ENCODE assay signal across 8 cellular contexts in genomic region chr19:39031368-39032163, GRCh38. TPM values are rescaled to one million over a fixed set of nuclear protein-coding genes. Genes with fewer than 3 reads are reported as not detected.
DNase-seq lines count a peak whose midpoint lies in the region; ATAC-seq, FAIRE-seq and TF ChIP-seq lines count a peak whose summit lies in the region.

No MANE protein-coding gene starts in this region.

- 0 to 1% (median 1%) methylated on average over 39 to 58 of the region's 58 CpGs for WGBS in small intestine, 3 donors

- peak; percentile 85 for ATAC-seq in GM21825 (IDR thresholded peaks at IDR 0.05; ENCODE audit: unreplicated experiment)
- ATAC-seq in WTC11, result peak; percentile 85
- no peak for ATAC-seq in GM18907 (IDR thresholded peaks at IDR 0.05; ENCODE audit: unreplicated experiment)

- H3K9ac ChIP-seq in BLaER1, result peak overlapping the region; percentile 73

- H3K27me3 Mint-ChIP-seq in WTC11 (ENCODE audit: low read depth), result peaks cover 9% of the 10 kb centered on the region

- peaks cover 22% of the 10 kb centered on the region for H3K27me3 ChIP-seq in BLaER1
- H3K27me3 ChIP-seq in bronchial epithelial cell (ENCODE audit: control insufficient read depth, insufficient read depth, low read length), result no peaks in the 10 kb centered on the region
- no peaks in the 10 kb centered on the region for H3K27me3 ChIP-seq in small intestine (ENCODE audit: control insufficient read depth in 2 of 2, insufficient read depth in 2 of 2, low read length in 2 of 2)

- H3K36me3 Mint-ChIP-seq in WTC11, result peaks cover 22% of the 10 kb centered on the region

- no peak for FAIRE-seq in bronchial epithelial cell (lab: Jason Lieb, UNC)
- no peak for FAIRE-seq in small intestine (lab: Jason Lieb, UNC)

- H3K4me1 Mint-ChIP-seq in WTC11, result peaks cover 11% of the 10 kb centered on the region

- H3K27ac ChIP-seq in BLaER1 (peak overlapping the region; percentile 52; the same call in 1 of the 2 replicates), small intestine (ENCODE audit: low read depth in 1 of 2, low read length in 1 of 2) (peak overlapping the region in 1 of 2 donors; percentile 39)

- H3K4me1 ChIP-seq in BLaER1 (peaks cover 23% of the 10 kb centered on the region), small intestine (ENCODE audit: control insufficient read depth in 2 of 2, insufficient read depth in 1 of 2, low read depth in 1 of 2, low read length in 1 of 2) (no peaks in the 10 kb centered on the region)

- peak overlapping the region; percentile 67 for H3K4me3 Mint-ChIP-seq in WTC11

- H4K20me1 ChIP-seq in BLaER1, result no peaks in the 10 kb centered on the region

- peak; percentile 97 to 99 for DNase-seq in NCI-H1930 (lab: John Stamatoyannopoulos, UW)
- DNase-seq in WTC11 (ENCODE audit: low spot score), result peak; percentile 99
- peak; percentile 87 for DNase-seq in bronchial epithelial cell (ENCODE audit: low read depth)
- peak; percentile 98 for DNase-seq in iPS-NIHi7 (ENCODE audit: extremely low spot score)
- peak; percentile 96 for DNase-seq in small intestine

- H3K4me3 ChIP-seq in BLaER1 (peak overlapping the region; percentile 76), bronchial epithelial cell (ENCODE audit: low read depth, low read length) (peak overlapping the region; percentile 54), small intestine (ENCODE audit: low read depth in 1 of 2, low read length in 2 of 2) (peak overlapping the region; percentile 32 to 60)

- no peak for TF ChIP-seq CTCF in WTC11 (IDR thresholded peaks at IDR 0.05)
- TF ChIP-seq CTCF in bronchial epithelial cell (IDR thresholded peaks at IDR 0.05; ENCODE audit: insufficient read depth, low read length, severe bottlenecking), result no peak

- peak overlapping the region; percentile 94 for H3K4me2 ChIP-seq in BLaER1

- POLR2A ChIA-PET in WTC11 (lab: Charles Lee), result interaction anchor here (0.6 to 1.1 kb wide), 4 partner anchors 43 to 77 kb away, joined by 3 to 6 read pairs (median 4); partner anchors contain the start of gene FBXO17

- H3K36me3 ChIP-seq in BLaER1, result no peaks in the 10 kb centered on the region
- no peaks in the 10 kb centered on the region for H3K36me3 ChIP-seq in bronchial epithelial cell (ENCODE audit: control insufficient read depth, insufficient read depth, low read length)
- no peaks in the 10 kb centered on the region for H3K36me3 ChIP-seq in small intestine (ENCODE audit: control insufficient read depth in 2 of 2, insufficient read depth in 2 of 2, low read length in 2 of 2)

- H3K27ac Mint-ChIP-seq in WTC11, result no peak overlapping the region

- CTCF ChIA-PET in WTC11 (lab: Charles Lee), result interaction anchor here (0.5 to 2.7 kb wide), 12 partner anchors 20 to 467 kb away, joined by 3 to 23 read pairs (median 3); partner anchors contain the start of genes DLL3, FBXO17, MRPS12 and SARS2

- H3K9me3 Mint-ChIP-seq in WTC11, result peaks cover 12% of the 10 kb centered on the region

- peaks cover 7% of the 10 kb centered on the region; the same call in 1 of the 2 replicates for H3K9me3 ChIP-seq in BLaER1
- H3K9me3 ChIP-seq in small intestine (ENCODE audit: control insufficient read depth, low read depth), result no peaks in the 10 kb centered on the region

TF ChIP-seq in WTC11, 78 proteins besides CTCF, POLR2A, EP300 and RAD21 (continues in another document):
- TF ChIP-seq FOXP1 (CRISPR knock-in tag; IDR thresholded peaks at IDR 0.05; ENCODE audit: borderline replicate concordance) (peak; percentile 50; the same call in 1 of the 2 replicates), TEAD1 (CRISPR knock-in tag; IDR thresholded peaks at IDR 0.05) (peak; percentile 63; the same call in 1 of the 2 replicates), ZNF121 (CRISPR knock-in tag; IDR thresholded peaks at IDR 0.05) (0 out of 2 replicates have a peak, but pooled peaks have one; percentile 26), GTF2I (CRISPR knock-in tag; conservative IDR thresholded peaks at IDR 0.05) (no peak), SMAD3 (CRISPR knock-in tag; IDR thresholded peaks at IDR 0.05; ENCODE audit: borderline replicate concordance) (peak; percentile 16; the same call in 1 of the 2 replicates), TP53 (CRISPR knock-in tag; IDR thresholded peaks at IDR 0.05) (no peak), USF2 (CRISPR knock-in tag; IDR thresholded peaks at IDR 0.05) (peak; percentile 69; the same call in 1 of the 2 replicates), SP1 (CRISPR knock-in tag; conservative IDR thresholded peaks at IDR 0.05) (peak; percentile 59; the same call in 1 of the 2 replicates), RELA (CRISPR knock-in tag; IDR thresholded peaks at IDR 0.05; ENCODE audit: borderline replicate concordance) (no peak), FOXP4 (CRISPR knock-in tag; IDR thresholded peaks at IDR 0.05) (peak; percentile 50; the same call in 1 of the 2 replicates), ZSCAN18 (CRISPR knock-in tag; IDR thresholded peaks at IDR 0.05) (no peak), HMGXB4 (CRISPR knock-in tag; IDR thresholded peaks at IDR 0.05) (peak; percentile 84; the same call in 1 of the 2 replicates), USF1 (CRISPR knock-in tag; IDR thresholded peaks at IDR 0.05) (peak; percentile 45; the same call in 1 of the 2 replicates), ETV6 (CRISPR knock-in tag; IDR thresholded peaks at IDR 0.05) (peak; percentile 75; the same call in 1 of the 2 replicates)

RNA-seq across cellular contexts. Expression of gene FBXO27, which starts 0.8 kb away (rescaled TPM):
- total RNA-seq in WTC11 (2021) (18.9 to 22.7 TPM (median 20.0 TPM) in 3 replicates), bronchial epithelial cell (5.3 and 5.8 TPM in 2 replicates)
- polyA plus RNA-seq in small intestine, result 1 to 10 TPM; 1.9 to 4.7 (median 3.6) TPM

RNA-seq across cellular contexts. Expression of gene ACP7, which starts 52.6 kb away (rescaled TPM):
- total RNA-seq in WTC11 (2021) (0.09 to 0.11 TPM (median 0.11 TPM) in 3 replicates), bronchial epithelial cell (0.53 and 0.77 TPM in 2 replicates)
- polyA plus RNA-seq in small intestine, result under 1 TPM in 1 of 3 donors, not detected in 2; 0.01 TPM

RNA-seq across cellular contexts. Expression of gene FBXO17, which starts 56.0 kb away (rescaled TPM):
- total RNA-seq in WTC11 (2021) (16.8 to 22.2 TPM (median 18.6 TPM) in 3 replicates), bronchial epithelial cell (5.0 and 11.6 TPM in 2 replicates)
- polyA plus RNA-seq in small intestine, result 1 to 10 TPM; 2.4 to 9.7 (median 2.7) TPM
